7 cellular contexts compared by ENCODE assay signal in the genomic region with DNA sequence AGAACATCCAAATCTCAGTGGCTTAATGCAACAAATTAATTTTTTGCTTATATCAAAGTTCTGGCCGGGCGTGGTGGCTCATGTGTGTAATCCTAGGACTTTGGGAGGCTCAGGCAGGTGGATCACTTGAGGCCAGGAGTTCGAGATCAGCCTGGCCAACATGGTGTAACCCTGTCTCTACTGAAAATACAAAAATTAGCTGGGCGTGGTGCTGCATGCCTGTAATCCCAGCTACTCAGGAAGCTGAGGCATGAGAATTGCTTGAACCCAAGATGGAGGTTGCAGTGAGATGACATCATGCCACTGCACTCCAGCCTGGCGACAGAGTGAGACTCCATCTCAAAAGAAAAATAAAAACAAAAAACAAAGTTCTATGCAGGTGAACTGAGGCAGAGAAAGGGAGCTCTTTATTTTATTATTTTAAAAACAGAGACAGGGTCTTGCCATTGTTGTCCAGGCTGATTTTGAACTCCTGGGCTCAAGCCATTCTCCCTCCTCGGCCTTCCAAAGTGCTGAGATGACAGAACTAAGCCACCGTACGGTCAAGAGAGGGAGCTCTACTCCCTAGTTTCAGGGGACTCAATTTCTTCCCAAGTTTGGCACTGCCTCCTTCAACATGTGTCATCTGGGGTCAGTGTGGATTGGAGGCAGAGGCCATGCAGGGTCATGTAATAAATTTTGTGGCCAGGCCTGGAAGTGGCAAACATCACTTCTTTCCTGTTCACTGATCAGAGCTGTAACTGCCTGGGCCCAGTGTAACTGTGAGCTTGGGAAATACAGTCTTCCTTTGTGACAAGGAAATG. TPM values are rescaled to one million over a fixed set of nuclear protein-coding genes. Genes with fewer than 3 reads are reported as not detected.
DNase-seq lines count a peak whose midpoint lies in the region; ATAC-seq and TF ChIP-seq lines count a peak whose summit lies in the region.

No MANE protein-coding gene starts in this region.

- TF ChIP-seq CTCF in foreskin keratinocyte (conservative IDR thresholded peaks at IDR 0.05) = peak; percentile 52

- H3K27me3 ChIP-seq in HAP-1 (ENCODE audit: low read depth) = no peaks in the 10 kb centered on the region
- H3K27me3 ChIP-seq in foreskin keratinocyte = no peaks in the 10 kb centered on the region

- DNase-seq in DMS 273 treated with DMSO at 0.1 percent for 48 hours (lab: John Stamatoyannopoulos, UW) (peak; percentile 49), HAP-1 (ENCODE audit: low spot score in 2 of 2) (peak; percentile 40 to 52), UCSD-AML1 (lab: John Stamatoyannopoulos, UW; ENCODE audit: unreplicated experiment) (peak; percentile 24), foreskin keratinocyte (no peak), pons (ENCODE audit: low spot score) (peak; percentile 93)
- DNase-seq in stimulated activated naive CD4-positive, alpha-beta T cell (lab: John Stamatoyannopoulos, UW) = no peak

- no peak overlapping the region for H3K27ac ChIP-seq in foreskin keratinocyte

- ATAC-seq in foreskin keratinocyte (no peak), GM21390 (IDR thresholded peaks at IDR 0.05; ENCODE audit: unreplicated experiment) (no peak)

- in situ Hi-C loops in HAP-1 (cut with MboI; ENCODE audit: low sequenced_read_pairs) = no loop called here

- peaks cover 15% of the 10 kb centered on the region for H3K36me3 ChIP-seq in HAP-1 (replicated peaks)

- H3K4me1 ChIP-seq in HAP-1 = peaks cover 23% of the 10 kb centered on the region
- H3K4me1 ChIP-seq in foreskin keratinocyte = no peaks in the 10 kb centered on the region

- H3K9me3 ChIP-seq in HAP-1 = no peaks in the 10 kb centered on the region

- H3K4me3 ChIP-seq in HAP-1 = peak overlapping the region; percentile 50; the same call in 1 of the 2 replicates

RNA-seq across cellular contexts. Expression of a gene that starts 2.4 kb away (rescaled TPM):
- total RNA-seq in foreskin keratinocyte = 18.5 and 19.2 TPM in 2 replicates
- polyA plus RNA-seq in foreskin keratinocyte = 16.6 and 17.7 TPM in 2 replicates

RNA-seq across cellular contexts. Expression of a gene that starts 21.4 kb away (rescaled TPM):
- 217 and 239 TPM in 2 replicates for total RNA-seq in foreskin keratinocyte
- polyA plus RNA-seq in foreskin keratinocyte = 365 and 389 TPM in 2 replicates

RNA-seq across cellular contexts. Expression of a gene that starts 34.5 kb away (rescaled TPM):
- total RNA-seq in foreskin keratinocyte = 1.1 and 3.0 TPM in 2 replicates
- 0.62 and 2.0 TPM in 2 replicates for polyA plus RNA-seq in foreskin keratinocyte

Comparison
In these comparisons a context has a peak if more than half of its experiments do, and no peak if none do; other contexts are left out.
1. DNase-seq: peak in DMS 273 treated with DMSO at 0.1 percent for 48 hours (single experiment), HAP-1 (2 of 2), UCSD-AML1 (single experiment) and pons (single experiment); none in foreskin keratinocyte (0 of 2) and stimulated activated naive CD4-positive, alpha-beta T cell (0 of 6).